Comparison of ENCODE assay signal across 8 cellular contexts in the genomic region with DNA sequence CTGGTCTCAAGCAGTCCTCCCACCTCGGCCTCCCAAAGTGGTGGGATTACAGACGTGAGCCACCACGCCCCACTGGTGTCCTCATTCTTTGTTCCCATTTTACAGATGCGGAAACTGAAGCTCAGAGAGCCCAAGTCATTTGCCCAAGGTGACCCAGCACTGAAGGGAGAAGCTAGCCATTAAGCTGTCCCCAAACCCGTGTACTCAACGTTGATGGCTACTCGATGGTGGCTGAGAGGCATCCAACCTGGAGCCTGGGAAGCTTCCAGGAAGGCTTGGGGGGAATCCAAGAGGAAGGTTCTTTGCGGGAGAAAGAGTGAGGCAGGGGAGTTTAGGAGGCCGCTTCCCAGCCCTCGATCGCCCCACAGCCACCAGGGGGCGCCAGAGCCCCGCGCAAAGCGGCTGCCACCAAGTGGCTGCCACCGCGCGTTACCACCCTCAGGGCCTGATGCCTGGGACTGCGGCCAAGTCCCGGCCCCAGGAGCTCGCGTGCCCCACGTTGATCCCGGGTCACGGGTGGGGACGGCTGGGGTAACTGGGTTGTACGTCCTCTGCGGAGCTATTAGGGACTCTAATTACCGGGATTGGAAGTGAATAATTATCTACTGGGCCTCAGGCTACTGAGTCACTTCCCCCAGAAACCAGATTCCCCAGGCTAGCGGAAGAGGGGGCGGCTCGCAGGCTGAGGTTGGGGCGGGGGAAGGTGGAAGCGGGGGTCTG. TPM values are rescaled to one million over a fixed set of nuclear protein-coding genes. Genes with fewer than 3 reads are reported as not detected.
DNase-seq lines count a peak whose midpoint lies in the region; ATAC-seq and TF ChIP-seq lines count a peak whose summit lies in the region.

No MANE protein-coding gene starts in this region.

- DNase-seq in Caki2 (ENCODE audit: low read depth) (peak; percentile 80), MG63 (peak; percentile 80), SK-N-SH (peak; percentile 92), germinal center (ENCODE audit: low spot score) (peak; percentile 87)
- peak; percentile 88 for DNase-seq in activated naive CD4-positive, alpha-beta T cell treated with anti-CD3 and anti-CD28 coated beads for 36 hours

- in situ Hi-C loops in Caki2 (cut with HindIII; ENCODE audit: low pct_unique_long_range_greater_than_20kb, low sequenced_read_pairs), result no loop called here

- H3K9me2 ChIP-seq in SK-N-SH, result no peaks in the 10 kb centered on the region

- H3K4me1 Mint-ChIP-seq in activated naive CD4-positive, alpha-beta T cell treated with anti-CD3 and anti-CD28 coated beads for 36 hours (ENCODE audit: low read depth), result peaks cover 36% of the 10 kb centered on the region

- peaks cover 5% of the 10 kb centered on the region for H3K9me3 Mint-ChIP-seq in activated naive CD4-positive, alpha-beta T cell treated with anti-CD3 and anti-CD28 coated beads for 36 hours

- peaks cover 3% of the 10 kb centered on the region; the same call in 1 of the 2 replicates for H3K27me3 ChIP-seq in MG63
- no peaks in the 10 kb centered on the region for H3K27me3 ChIP-seq in SK-N-SH (ENCODE audit: insufficient read depth)
- no peaks in the 10 kb centered on the region for H3K27me3 ChIP-seq in parathyroid adenoma (ENCODE audit: control insufficient read depth, insufficient read depth, low read length)
- H3K27me3 ChIP-seq in thymus (ENCODE audit: control insufficient read depth, insufficient read depth), result no peaks in the 10 kb centered on the region

- H3K4me3 Mint-ChIP-seq in activated naive CD4-positive, alpha-beta T cell treated with anti-CD3 and anti-CD28 coated beads for 36 hours, result peak overlapping the region; percentile 65

- CTCF ChIA-PET in SK-N-SH (lab: Yijun Ruan, JAX), result interaction anchor here (0.6 to 19.6 kb wide), 72 partner anchors 8 to 1463 kb away, joined by 3 to 618 read pairs (median 6); a partner anchor contains a TSS
- CTCF ChIA-PET in activated naive CD4-positive, alpha-beta T cell treated with anti-CD3 and anti-CD28 coated beads for 36 hours (lab: Charles Lee), result interaction anchor here (0.6 to 25.8 kb wide), 45 partner anchors 8 to 960 kb away, joined by 3 to 763 read pairs (median 6); a partner anchor contains a TSS

- H3K9ac ChIP-seq in SK-N-SH (peak overlapping the region; percentile 49; the same call in 1 of the 2 replicates), parathyroid adenoma (no peak overlapping the region)

- peak in 1 of 2 experiments; percentile 8; a peak in 1 of 4 replicates for TF ChIP-seq EP300 in SK-N-SH (IDR thresholded peaks at IDR 0.05; ENCODE audit: borderline replicate concordance in 1 of 2, low read depth in 1 of 2, low read length in 1 of 2)

- peak overlapping the region; percentile 81 for H3K4me2 ChIP-seq in SK-N-SH
- peak overlapping the region; percentile 38 for H3K4me2 ChIP-seq in parathyroid adenoma (ENCODE audit: low read length)

- H3K36me3 Mint-ChIP-seq in activated naive CD4-positive, alpha-beta T cell treated with anti-CD3 and anti-CD28 coated beads for 36 hours (ENCODE audit: low read depth), result peaks cover 3% of the 10 kb centered on the region

- no peaks in the 10 kb centered on the region for H3K36me3 ChIP-seq in MG63
- no peaks in the 10 kb centered on the region for H3K36me3 ChIP-seq in SK-N-SH (replicated peaks in 1 of 2; ENCODE audit: control insufficient read depth in 1 of 2, insufficient read depth in 2 of 2, low read length in 1 of 2)
- H3K36me3 ChIP-seq in parathyroid adenoma (ENCODE audit: control insufficient read depth, insufficient read depth, low read length), result no peaks in the 10 kb centered on the region
- no peaks in the 10 kb centered on the region for H3K36me3 ChIP-seq in thymus (ENCODE audit: control insufficient read depth, insufficient read depth)

- H3F3A ChIP-seq in SK-N-SH (replicated peaks; ENCODE audit: insufficient read depth), result peaks cover 11% of the 10 kb centered on the region

- intact Hi-C loops in activated naive CD4-positive, alpha-beta T cell treated with anti-CD3 and anti-CD28 coated beads for 36 hours (cut with micrococcal nuclease), result loop anchor here (1.0 to 2.0 kb wide), 7 partner anchors 54 to 416 kb away; a partner anchor contains a TSS

- H3K27me3 Mint-ChIP-seq in activated naive CD4-positive, alpha-beta T cell treated with anti-CD3 and anti-CD28 coated beads for 36 hours (ENCODE audit: low read depth), result no peaks in the 10 kb centered on the region

- H2AFZ ChIP-seq in SK-N-SH (ENCODE audit: low read depth), result peak overlapping the region; percentile 91
- H2AFZ ChIP-seq in parathyroid adenoma, result peak overlapping the region; percentile 83

- 7% methylated on average over 23 of the region's 34 CpGs for WGBS in SK-N-SH (ENCODE audit: low lambda C conversion rate)
- 9% methylated on average over 34 of the region's 34 CpGs for WGBS in thymus

- peak overlapping the region; percentile 31 for H3K4me3 ChIP-seq in MG63
- H3K4me3 ChIP-seq in SK-N-SH (ENCODE audit: low read depth in 2 of 2, low read length in 1 of 2), result peak overlapping the region; percentile 30 to 63
- H3K4me3 ChIP-seq in parathyroid adenoma (ENCODE audit: low read depth, low read length), result no peak overlapping the region
- peak overlapping the region; percentile 40 for H3K4me3 ChIP-seq in thymus (ENCODE audit: low read length)

- H4K20me1 ChIP-seq in SK-N-SH (ENCODE audit: insufficient read depth), result no peaks in the 10 kb centered on the region

- H3K27ac ChIP-seq in SK-N-SH (ENCODE audit: low read depth in 2 of 2, low read length in 1 of 2) (no peak overlapping the region; a peak in 1 of 4 replicates), parathyroid adenoma (no peak overlapping the region), thymus (ENCODE audit: low read depth) (no peak overlapping the region)

- peak; percentile 97 for TF ChIP-seq CTCF in SK-N-SH (IDR thresholded peaks at IDR 0.05)
- peak; percentile 100 for TF ChIP-seq CTCF in parathyroid adenoma (IDR thresholded peaks at IDR 0.05)

- H3K9me3 ChIP-seq in MG63 (no peaks in the 10 kb centered on the region), SK-N-SH (no peaks in the 10 kb centered on the region), parathyroid adenoma (ENCODE audit: control insufficient read depth, low read length) (no peaks in the 10 kb centered on the region), thymus (ENCODE audit: control insufficient read depth) (no peaks in the 10 kb centered on the region)

- H3K79me2 ChIP-seq in SK-N-SH (ENCODE audit: insufficient read depth) (no peaks in the 10 kb centered on the region), parathyroid adenoma (no peaks in the 10 kb centered on the region)

- H3K4me1 ChIP-seq in SK-N-SH (ENCODE audit: control insufficient read depth in 1 of 2, insufficient read depth in 2 of 2, low read depth in 1 of 2, low read length in 1 of 2) (peaks cover 0 to 9% of the 10 kb centered on the region in 2 experiments; a peak in 2 of 4 replicates), parathyroid adenoma (no peaks in the 10 kb centered on the region), thymus (ENCODE audit: control insufficient read depth, insufficient read depth, low read length) (no peaks in the 10 kb centered on the region)

- POLR2A ChIA-PET in SK-N-SH (lab: Yijun Ruan, JAX), result interaction anchor here (0.7 to 0.9 kb wide), 2 partner anchors 53 to 58 kb away, joined by 3 to 4 read pairs; no protein-coding TSS in a partner anchor

- ATAC-seq in GM21529 (IDR thresholded peaks at IDR 0.05; ENCODE audit: unreplicated experiment), result peak; percentile 49

- TF ChIP-seq RAD21 in SK-N-SH (IDR thresholded peaks at IDR 0.05; ENCODE audit: low read length), result peak; percentile 91

- no peak overlapping the region for H3K27ac Mint-ChIP-seq in activated naive CD4-positive, alpha-beta T cell treated with anti-CD3 and anti-CD28 coated beads for 36 hours

TF ChIP-seq in SK-N-SH, 30 proteins besides CTCF, POLR2A, EP300 and RAD21 (continues in another document):
- TF ChIP-seq NRF1 (IDR thresholded peaks at IDR 0.05; ENCODE audit: low read depth, low read length) (no peak), FOXJ3 (CRISPR knock-in tag; IDR thresholded peaks at IDR 0.05) (no peak), MEF2A (IDR thresholded peaks at IDR 0.05; ENCODE audit: borderline replicate concordance, low read depth) (no peak), ELF1 (IDR thresholded peaks at IDR 0.05) (no peak), JUND (IDR thresholded peaks at IDR 0.05) (no peak), FOXM1 (IDR thresholded peaks at IDR 0.05; ENCODE audit: low read depth) (no peak), TCF12 (IDR thresholded peaks at IDR 0.05) (peak; percentile 30; the same call in 1 of the 2 replicates), CHD2 (IDR thresholded peaks at IDR 0.05; ENCODE audit: low read length, partially characterized antibody) (peak; percentile 51), NFIC (IDR thresholded peaks at IDR 0.05; ENCODE audit: borderline replicate concordance) (peak; percentile 74), EZH2phosphoT487 (IDR thresholded peaks at IDR 0.05; ENCODE audit: borderline replicate concordance, low read depth) (no peak)
- TF ChIP-seq, protein P1, sequence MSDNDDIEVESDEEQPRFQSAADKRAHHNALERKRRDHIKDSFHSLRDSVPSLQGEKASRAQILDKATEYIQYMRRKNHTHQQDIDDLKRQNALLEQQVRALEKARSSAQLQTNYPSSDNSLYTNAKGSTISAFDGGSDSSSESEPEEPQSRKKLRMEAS (IDR thresholded peaks at IDR 0.05; ENCODE audit: low read depth), result peak; percentile 39; the same call in 1 of the 2 replicates

RNA-seq across cellular contexts. Expression of a gene that starts 8.8 kb away (rescaled TPM):
- total RNA-seq in Caki2 (2014; rRNA removed; shearing (Covaris generic); ENCODE audit: low replicate concordance), result 7.7 and 11.1 TPM in 2 replicates
- 12.8 and 15.8 TPM in 2 replicates for total RNA-seq in MG63 (2014; rRNA removed; shearing (Covaris generic); ENCODE audit: low replicate concordance)
- 14.4 and 15.6 TPM in 2 replicates for polyA plus RNA-seq in SK-N-SH (2012; rRNA removed)
- polyA plus RNA-seq in SK-N-SH (2012; cell fraction: cytosol; rRNA removed), result 14.9 and 18.4 TPM in 2 replicates
- 19.2 and 26.6 TPM in 2 replicates for polyA plus RNA-seq in SK-N-SH (2012; cell fraction: nucleus; rRNA removed)
- 10 to 100 TPM; 21.1 to 21.3 TPM for total RNA-seq in activated naive CD4-positive, alpha-beta T cell treated with anti-CD3 and anti-CD28 coated beads for 36 hours
- polyA plus RNA-seq in thymus, result 9.1 TPM

RNA-seq across cellular contexts. Expression of a gene that starts 28.0 kb away (rescaled TPM):
- 7.3 and 33.3 TPM in 2 replicates for total RNA-seq in Caki2 (2014; rRNA removed; shearing (Covaris generic); ENCODE audit: low replicate concordance)
- total RNA-seq in MG63 (2014; rRNA removed; shearing (Covaris generic); ENCODE audit: low replicate concordance), result 11.2 and 12.6 TPM in 2 replicates
- polyA plus RNA-seq in SK-N-SH (2012; rRNA removed) (7.3 and 8.1 TPM in 2 replicates), thymus (4.4 TPM)
- polyA plus RNA-seq in SK-N-SH (2012; cell fraction: cytosol; rRNA removed), result 4.3 and 7.9 TPM in 2 replicates
- 11.4 and 14.1 TPM in 2 replicates for polyA plus RNA-seq in SK-N-SH (2012; cell fraction: nucleus; rRNA removed)
- 1 to 10 TPM in 1 of 2 experiments, under 1 TPM in 1; 0.35 to 1.0 TPM for total RNA-seq in activated naive CD4-positive, alpha-beta T cell treated with anti-CD3 and anti-CD28 coated beads for 36 hours
